Comparison of ENCODE assay signal across 2 cellular contexts in the genomic region with DNA sequence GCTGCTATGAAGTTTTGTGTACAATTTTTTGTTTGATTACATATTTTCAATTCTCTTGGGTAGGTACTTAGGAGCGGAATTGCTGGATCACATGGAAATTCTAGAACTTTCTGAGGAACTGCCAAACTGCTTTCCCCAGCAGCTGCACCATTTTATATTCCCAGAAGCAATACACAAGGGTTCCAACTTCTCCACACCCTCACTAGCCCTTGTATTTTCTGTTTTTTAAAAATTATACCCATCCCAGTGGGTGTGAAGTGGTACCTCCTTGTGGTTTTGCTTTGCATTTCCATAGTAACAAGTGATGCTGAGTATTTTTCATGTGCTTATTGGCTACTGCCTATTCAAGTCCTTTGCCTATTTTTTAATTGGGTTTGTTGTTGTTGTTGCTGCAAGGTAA.
TF ChIP-seq lines count a peak whose summit lies in the region.

No MANE protein-coding gene starts in this region.

TF ChIP-seq in HepG2, 621 proteins besides CTCF, POLR2A, EP300 and RAD21:
- TF ChIP-seq RFX5 (IDR thresholded peaks at IDR 0.05; ENCODE audit: low read depth, low read length) (peak; percentile 96), CENPT (CRISPR knock-in tag; IDR thresholded peaks at IDR 0.05; ENCODE audit: low read depth) (no peak), SNAI1 (CRISPR knock-in tag; IDR thresholded peaks at IDR 0.05; ENCODE audit: borderline replicate concordance) (no peak), RFXAP (CRISPR knock-in tag; IDR thresholded peaks at IDR 0.05; ENCODE audit: borderline replicate concordance) (peak; percentile 98), CREB1 (IDR thresholded peaks at IDR 0.05) (no peak), CREB1 (CRISPR knock-in tag; IDR thresholded peaks at IDR 0.05) (peak; percentile 68), RFXANK (CRISPR knock-in tag; IDR thresholded peaks at IDR 0.05) (peak; percentile 98)
TF ChIP-seq in HepG2: peak in this region for 4.

TF ChIP-seq in H1, 55 proteins besides CTCF, POLR2A, EP300 and RAD21:
- TF ChIP-seq RFX5 (IDR thresholded peaks at IDR 0.05; ENCODE audit: borderline replicate concordance, low read depth, low read length): peak; percentile 88
- TF ChIP-seq, protein P1, sequence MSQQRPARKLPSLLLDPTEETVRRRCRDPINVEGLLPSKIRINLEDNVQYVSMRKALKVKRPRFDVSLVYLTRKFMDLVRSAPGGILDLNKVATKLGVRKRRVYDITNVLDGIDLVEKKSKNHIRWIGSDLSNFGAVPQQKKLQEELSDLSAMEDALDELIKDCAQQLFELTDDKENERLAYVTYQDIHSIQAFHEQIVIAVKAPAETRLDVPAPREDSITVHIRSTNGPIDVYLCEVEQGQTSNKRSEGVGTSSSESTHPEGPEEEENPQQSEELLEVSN (IDR thresholded peaks at IDR 0.05): no peak
